Comparison of ENCODE assay signal across 9 cellular contexts in genomic region chr4:139619644-139620043, GRCh38. TPM values are rescaled to one million over a fixed set of nuclear protein-coding genes. Genes with fewer than 3 reads are reported as not detected.
DNase-seq lines count a peak whose midpoint lies in the region; ATAC-seq and TF ChIP-seq lines count a peak whose summit lies in the region.
"Had no signal": no experiment of that assay in that cellular context is flagged by ENCODE, and none has a peak within 500 bp of the region (broad histone marks: within the 10 kb centered on the region; RNA-seq: fewer than 3 reads in every experiment).

No MANE protein-coding gene starts in this region.

- no peaks in the 10 kb centered on the region for H3K36me3 ChIP-seq in SK-N-SH (replicated peaks in 1 of 2; ENCODE audit: control insufficient read depth in 1 of 2, insufficient read depth in 2 of 2, low read length in 1 of 2)
- H3K36me3 ChIP-seq in MG63, result no peaks in the 10 kb centered on the region

- H3K79me2 ChIP-seq in SK-N-SH (ENCODE audit: insufficient read depth), result no peaks in the 10 kb centered on the region

- WGBS in SK-N-SH (ENCODE audit: low lambda C conversion rate), result 74% methylated on average over 5 of the region's 5 CpGs

- ATAC-seq in HG03159 (IDR thresholded peaks at IDR 0.05; ENCODE audit: unreplicated experiment), result peak; percentile 92

- H3F3A ChIP-seq in SK-N-SH (replicated peaks; ENCODE audit: insufficient read depth), result no peaks in the 10 kb centered on the region

- no peak overlapping the region for H3K9ac ChIP-seq in SK-N-SH

- no peaks in the 10 kb centered on the region for H3K4me1 ChIP-seq in SK-N-SH (ENCODE audit: control insufficient read depth in 1 of 2, insufficient read depth in 2 of 2, low read depth in 1 of 2, low read length in 1 of 2)

- peak; percentile 27; the same call in 1 of the 2 replicates for TF ChIP-seq RAD21 in SK-N-SH (IDR thresholded peaks at IDR 0.05; ENCODE audit: low read length)

- no peak overlapping the region for H3K4me3 ChIP-seq in AG04450 (ENCODE audit: low read depth, low read length)
- H3K4me3 ChIP-seq in SK-N-SH (ENCODE audit: low read depth in 2 of 2, low read length in 1 of 2), result no peak overlapping the region
- H3K4me3 ChIP-seq in MG63, result no peak overlapping the region

- H3K27me3 ChIP-seq in AG04450 (ENCODE audit: control insufficient read depth, insufficient read depth, low read length) (peaks cover 9% of the 10 kb centered on the region), SK-N-SH (ENCODE audit: insufficient read depth) (no peaks in the 10 kb centered on the region), MG63 (no peaks in the 10 kb centered on the region)

- DNase-seq in AG04450 (ENCODE audit: low read depth, low spot score) (no peak), SK-N-SH (no peak), islet precursor cell (peak; percentile 60), MG63 (no peak), pons (ENCODE audit: low spot score) (no peak), NCI-H2081 treated with DMSO at 0.1 percent for 48 hours (lab: John Stamatoyannopoulos, UW) (no peak)

- H3K4me2 ChIP-seq in SK-N-SH, result no peak overlapping the region

- no peaks in the 10 kb centered on the region for H4K20me1 ChIP-seq in SK-N-SH (ENCODE audit: insufficient read depth)

- no peak overlapping the region for H2AFZ ChIP-seq in SK-N-SH (ENCODE audit: low read depth)

- TF ChIP-seq EP300 in SK-N-SH (IDR thresholded peaks at IDR 0.05; ENCODE audit: borderline replicate concordance in 1 of 2, low read depth in 1 of 2, low read length in 1 of 2), result no peak

- H3K9me2 ChIP-seq in SK-N-SH, result no peaks in the 10 kb centered on the region

- CTCF ChIA-PET in AG04450 (lab: Charles Lee) (interaction anchor here (0.6 to 2.2 kb wide), 8 partner anchors 9 to 214 kb away, joined by 3 to 14 read pairs (median 3); no protein-coding TSS in a partner anchor), SK-N-SH (lab: Yijun Ruan, JAX) (interaction anchor here (0.6 to 5.7 kb wide), 8 partner anchors 14 to 367 kb away, joined by 3 to 38 read pairs (median 4); no protein-coding TSS in a partner anchor)

- TF ChIP-seq CTCF in AG04450 (IDR thresholded peaks at IDR 0.05; ENCODE audit: low read depth, low read length), result peak; percentile 56
- peak; percentile 62 for TF ChIP-seq CTCF in GM12874 (IDR thresholded peaks at IDR 0.05; ENCODE audit: insufficient read depth, low read depth, low read length)
- peak; percentile 49 for TF ChIP-seq CTCF in SK-N-SH (IDR thresholded peaks at IDR 0.05)

- H3K9me3 ChIP-seq in AG04450 (ENCODE audit: control insufficient read depth, insufficient read depth, low read length) (no peaks in the 10 kb centered on the region), SK-N-SH (no peaks in the 10 kb centered on the region), MG63 (no peaks in the 10 kb centered on the region)

- H3K27ac ChIP-seq in AG04450 (ENCODE audit: low read depth, low read length) (no peak overlapping the region), SK-N-SH (ENCODE audit: low read depth in 2 of 2, low read length in 1 of 2) (no peak overlapping the region)
- H3K27ac ChIP-seq: epithelial cell of prostate had no signal

- POLR2A ChIA-PET in AG04450 (lab: Yijun Ruan, JAX) (no interaction called here), SK-N-SH (lab: Yijun Ruan, JAX) (no interaction called here)

TF ChIP-seq in SK-N-SH, 30 proteins besides CTCF, POLR2A, EP300 and RAD21:
- TF ChIP-seq ELF1 (IDR thresholded peaks at IDR 0.05), result no peak
- peak; percentile 32 for TF ChIP-seq SMC3 (IDR thresholded peaks at IDR 0.05; ENCODE audit: low read depth, low read length)
- TF ChIP-seq RXRA (IDR thresholded peaks at IDR 0.05; ENCODE audit: borderline replicate concordance, low read depth), result no peak
- no peak for TF ChIP-seq MAX (IDR thresholded peaks at IDR 0.05; ENCODE audit: low read depth)
- TF ChIP-seq REST (IDR thresholded peaks at IDR 0.05; ENCODE audit: low read depth, low read length), result no peak
- no peak for TF ChIP-seq PBX3 (IDR thresholded peaks at IDR 0.05)
- no peak for TF ChIP-seq IRF3 (IDR thresholded peaks at IDR 0.05; ENCODE audit: low read depth, low read length)
- no peak for TF ChIP-seq FOSL2 (IDR thresholded peaks at IDR 0.05; ENCODE audit: borderline replicate concordance, low read depth)

RNA-seq across cellular contexts. Expression of gene MGST2, which starts 46.0 kb away (rescaled TPM):
- polyA plus RNA-seq in AG04450 (2011; rRNA removed), result 19.3 and 21.9 TPM in 2 replicates
- polyA minus RNA-seq in AG04450 (2011; rRNA and poly(A)+ RNA removed), result 6.6 and 7.4 TPM in 2 replicates
- 26.5 and 32.1 TPM in 2 replicates for polyA plus RNA-seq in SK-N-SH (2012; rRNA removed)
- 33.4 and 43.3 TPM in 2 replicates for polyA plus RNA-seq in SK-N-SH (2012; cell fraction: cytosol; rRNA removed)
- polyA plus RNA-seq in SK-N-SH (2012; cell fraction: nucleus; rRNA removed), result 10.8 and 15.8 TPM in 2 replicates
- total RNA-seq in MG63 (2014; rRNA removed; shearing (Covaris generic); ENCODE audit: low replicate concordance), result 2.3 and 10.5 TPM in 2 replicates
